In genomic region chr18:56068701-56069100, GRCh38 we compare ENCODE assay signal across 24 cellular contexts.
"Had no signal": no experiment of that assay in that cellular context is flagged by ENCODE, and none has a peak within 500 bp of the region (broad histone marks: within the 10 kb centered on the region; RNA-seq: fewer than 3 reads in every experiment).

No MANE protein-coding gene starts in this region.

- H3K9me3 ChIP-seq: esophagus muscularis mucosa, gastrocnemius medialis had no signal

- H2AFZ ChIP-seq: hepatocyte, neural progenitor cell had no signal

- ATAC-seq: activated CD4-positive, alpha-beta T cell treated with anti-CD3 and anti-CD28 coated beads for 36 hours; activated CD8-positive, alpha-beta memory T cell treated with anti-CD3 and anti-CD28 coated beads, Interleukin-2, amount 10 ng/mL, durations not matched to agents 7 days and 5 days; activated CD8-positive, alpha-beta T cell treated with anti-CD3 and anti-CD28 coated beads, Interleukin-2, amount 10 ng/mL, durations not matched to agents 7 days and 5 days; activated naive CD8-positive, alpha-beta T cell treated with anti-CD3 and anti-CD28 coated beads, Interleukin-2, amount 50 U/mL, for 24 hours; effector memory CD8-positive, alpha-beta T cell; gastrocnemius medialis; natural killer cell; right cardiac atrium had no signal

- H3K4me3 ChIP-seq: cardiac muscle cell, coronary artery, esophagus muscularis mucosa, gastrocnemius medialis, hepatocyte, neural progenitor cell, spleen, tibial nerve had no signal

- H3K36me3 ChIP-seq: cardiac muscle cell, esophagus muscularis mucosa, gastrocnemius medialis, neural progenitor cell, spleen, tibial nerve had no signal

- H3K9ac ChIP-seq: neural progenitor cell had no signal

- H3K9me3 Mint-ChIP-seq: activated naive CD4-positive, alpha-beta T cell treated with anti-CD3 and anti-CD28 coated beads, Interleukin-2, amount 50 U/mL, for 24 hours; activated naive CD8-positive, alpha-beta T cell treated with anti-CD3 and anti-CD28 coated beads, Interleukin-2, amount 50 U/mL, for 24 hours; activated T-helper 2 cell treated with anti-CD3 and anti-CD28 coated beads, Interferon-gamma antibody, Interleukin-2, Interleukin-4, amounts not matched to agents 10 μg/mL and 5 μg/mL and 100 μg/mL, durations not matched to agents 14 hours and 24 hours and 36 hours had no signal

- H3K79me2 ChIP-seq: hepatocyte had no signal

- H3K27ac ChIP-seq: cardiac muscle cell, coronary artery, esophagus muscularis mucosa, gastrocnemius medialis, hepatocyte, neural progenitor cell, spleen, tibial nerve had no signal

- H3K4me1 Mint-ChIP-seq: activated CD4-positive, alpha-beta T cell treated with anti-CD3 and anti-CD28 coated beads for 36 hours; activated CD8-positive, alpha-beta memory T cell treated with anti-CD3 and anti-CD28 coated beads, Interleukin-2, amount 10 ng/mL, durations not matched to agents 7 days and 5 days; activated naive CD4-positive, alpha-beta T cell treated with anti-CD3 and anti-CD28 coated beads, Interleukin-2, amount 50 U/mL, for 24 hours; activated naive CD8-positive, alpha-beta T cell treated with anti-CD3 and anti-CD28 coated beads, Interleukin-2, amount 50 U/mL, for 24 hours; natural killer cell had no signal

- H3K27me3 ChIP-seq: cardiac muscle cell, esophagus muscularis mucosa, gastrocnemius medialis, hepatocyte, neural progenitor cell, spleen, tibial nerve had no signal

- H3K4me1 ChIP-seq: gastrocnemius medialis, spleen had no signal

- H3K4me2 ChIP-seq: hepatocyte, neural progenitor cell had no signal

- H3K27me3 Mint-ChIP-seq: activated CD4-positive, alpha-beta T cell treated with anti-CD3 and anti-CD28 coated beads for 36 hours; activated CD8-positive, alpha-beta memory T cell treated with anti-CD3 and anti-CD28 coated beads, Interleukin-2, amount 10 ng/mL, durations not matched to agents 7 days and 5 days; activated naive CD4-positive, alpha-beta T cell treated with anti-CD3 and anti-CD28 coated beads, Interleukin-2, amount 50 U/mL, for 24 hours; activated naive CD8-positive, alpha-beta T cell treated with anti-CD3 and anti-CD28 coated beads, Interleukin-2, amount 50 U/mL, for 24 hours; effector memory CD8-positive, alpha-beta T cell had no signal

- DNase-seq: activated CD4-positive, alpha-beta T cell treated with anti-CD3 and anti-CD28 coated beads for 36 hours; activated CD4-positive, CD25-positive, alpha-beta regulatory T cell; activated CD8-positive, alpha-beta memory T cell treated with anti-CD3 and anti-CD28 coated beads, Interleukin-2, amount 10 ng/mL, durations not matched to agents 7 days and 5 days; activated CD8-positive, alpha-beta T cell treated with anti-CD3 and anti-CD28 coated beads, Interleukin-2, amount 10 ng/mL, durations not matched to agents 7 days and 5 days; activated naive CD8-positive, alpha-beta T cell treated with anti-CD3 and anti-CD28 coated beads, Interleukin-2, amount 50 U/mL, for 24 hours; activated T-cell treated with anti-CD3 and anti-CD28 coated beads, Interleukin-2, amount 50 U/mL, for 48 hours; amygdala; effector memory CD8-positive, alpha-beta T cell; gastrocnemius medialis; left cardiac atrium; midbrain; natural killer cell; posterior cingulate gyrus; right cardiac atrium; spleen; stimulated activated naive CD4-positive, alpha-beta T cell treated with Interleukin-2 at 50 U/mL for 16 hours had no signal

- H3K36me3 Mint-ChIP-seq: activated CD8-positive, alpha-beta memory T cell treated with anti-CD3 and anti-CD28 coated beads, Interleukin-2, amount 10 ng/mL, durations not matched to agents 7 days and 5 days; activated naive CD4-positive, alpha-beta T cell treated with anti-CD3 and anti-CD28 coated beads, Interleukin-2, amount 50 U/mL, for 24 hours; natural killer cell; neural progenitor cell had no signal

- H3K4me3 Mint-ChIP-seq: activated CD4-positive, alpha-beta T cell treated with anti-CD3 and anti-CD28 coated beads for 36 hours; activated CD8-positive, alpha-beta memory T cell treated with anti-CD3 and anti-CD28 coated beads, Interleukin-2, amount 10 ng/mL, durations not matched to agents 7 days and 5 days; activated CD8-positive, alpha-beta T cell treated with anti-CD3 and anti-CD28 coated beads, Interleukin-2, amount 10 ng/mL, durations not matched to agents 7 days and 5 days; activated naive CD4-positive, alpha-beta T cell treated with anti-CD3 and anti-CD28 coated beads, Interleukin-2, amount 50 U/mL, for 24 hours; activated naive CD8-positive, alpha-beta T cell treated with anti-CD3 and anti-CD28 coated beads, Interleukin-2, amount 50 U/mL, for 24 hours; effector memory CD8-positive, alpha-beta T cell; natural killer cell; neural progenitor cell had no signal

- H3K27ac Mint-ChIP-seq: activated CD4-positive, alpha-beta T cell treated with anti-CD3 and anti-CD28 coated beads for 36 hours; activated CD8-positive, alpha-beta memory T cell treated with anti-CD3 and anti-CD28 coated beads, Interleukin-2, amount 10 ng/mL, durations not matched to agents 7 days and 5 days; activated CD8-positive, alpha-beta T cell treated with anti-CD3 and anti-CD28 coated beads, Interleukin-2, amount 10 ng/mL, durations not matched to agents 7 days and 5 days; activated naive CD4-positive, alpha-beta T cell treated with anti-CD3 and anti-CD28 coated beads, Interleukin-2, amount 50 U/mL, for 24 hours; activated naive CD8-positive, alpha-beta T cell treated with anti-CD3 and anti-CD28 coated beads, Interleukin-2, amount 50 U/mL, for 24 hours; activated T-helper 2 cell treated with anti-CD3 and anti-CD28 coated beads, Interferon-gamma antibody, Interleukin-2, Interleukin-4, amounts not matched to agents 10 μg/mL and 5 μg/mL and 100 μg/mL, durations not matched to agents 14 hours and 24 hours and 36 hours; effector memory CD8-positive, alpha-beta T cell; natural killer cell; neural progenitor cell had no signal
